1 cellular context compared by ENCODE assay signal in the genomic region with DNA sequence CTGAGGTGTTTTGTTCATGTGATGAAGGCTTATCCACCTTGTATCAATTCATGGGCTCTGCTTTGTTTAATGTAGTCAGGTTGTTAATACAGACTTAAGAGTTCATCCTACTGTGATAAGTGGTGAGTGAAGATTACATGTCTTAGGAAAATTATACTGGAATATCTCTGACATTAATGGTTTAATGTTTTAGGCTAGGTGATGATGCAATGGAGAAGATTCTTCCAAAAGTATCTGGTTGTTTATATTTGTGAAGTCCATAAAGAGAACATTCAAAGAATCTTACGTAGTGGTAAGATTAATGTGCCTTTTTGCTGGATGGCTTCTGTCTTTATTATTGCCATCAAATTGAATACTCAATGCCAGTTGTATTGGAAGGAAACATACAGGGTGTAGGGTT.
TF ChIP-seq lines count a peak whose summit lies in the region.

No MANE protein-coding gene starts in this region.

TF ChIP-seq in HepG2, 621 proteins besides CTCF, POLR2A, EP300 and RAD21 (continued from another document):
- TF ChIP-seq, protein P1, sequence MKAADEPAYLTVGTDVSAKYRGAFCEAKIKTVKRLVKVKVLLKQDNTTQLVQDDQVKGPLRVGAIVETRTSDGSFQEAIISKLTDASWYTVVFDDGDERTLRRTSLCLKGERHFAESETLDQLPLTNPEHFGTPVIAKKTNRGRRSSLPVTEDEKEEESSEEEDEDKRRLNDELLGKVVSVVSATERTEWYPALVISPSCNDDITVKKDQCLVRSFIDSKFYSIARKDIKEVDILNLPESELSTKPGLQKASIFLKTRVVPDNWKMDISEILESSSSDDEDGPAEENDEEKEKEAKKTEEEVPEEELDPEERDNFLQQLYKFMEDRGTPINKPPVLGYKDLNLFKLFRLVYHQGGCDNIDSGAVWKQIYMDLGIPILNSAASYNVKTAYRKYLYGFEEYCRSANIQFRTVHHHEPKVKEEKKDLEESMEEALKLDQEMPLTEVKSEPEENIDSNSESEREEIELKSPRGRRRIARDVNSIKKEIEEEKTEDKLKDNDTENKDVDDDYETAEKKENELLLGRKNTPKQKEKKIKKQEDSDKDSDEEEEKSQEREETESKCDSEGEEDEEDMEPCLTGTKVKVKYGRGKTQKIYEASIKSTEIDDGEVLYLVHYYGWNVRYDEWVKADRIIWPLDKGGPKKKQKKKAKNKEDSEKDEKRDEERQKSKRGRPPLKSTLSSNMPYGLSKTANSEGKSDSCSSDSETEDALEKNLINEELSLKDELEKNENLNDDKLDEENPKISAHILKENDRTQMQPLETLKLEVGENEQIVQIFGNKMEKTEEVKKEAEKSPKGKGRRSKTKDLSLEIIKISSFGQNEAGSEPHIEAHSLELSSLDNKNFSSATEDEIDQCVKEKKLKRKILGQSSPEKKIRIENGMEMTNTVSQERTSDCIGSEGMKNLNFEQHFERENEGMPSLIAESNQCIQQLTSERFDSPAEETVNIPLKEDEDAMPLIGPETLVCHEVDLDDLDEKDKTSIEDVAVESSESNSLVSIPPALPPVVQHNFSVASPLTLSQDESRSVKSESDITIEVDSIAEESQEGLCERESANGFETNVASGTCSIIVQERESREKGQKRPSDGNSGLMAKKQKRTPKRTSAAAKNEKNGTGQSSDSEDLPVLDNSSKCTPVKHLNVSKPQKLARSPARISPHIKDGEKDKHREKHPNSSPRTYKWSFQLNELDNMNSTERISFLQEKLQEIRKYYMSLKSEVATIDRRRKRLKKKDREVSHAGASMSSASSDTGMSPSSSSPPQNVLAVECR (CRISPR knock-in tag; IDR thresholded peaks at IDR 0.05; ENCODE audit: borderline replicate concordance) = no peak
